Comparison of ENCODE assay signal across 1 cellular context in the genomic region with DNA sequence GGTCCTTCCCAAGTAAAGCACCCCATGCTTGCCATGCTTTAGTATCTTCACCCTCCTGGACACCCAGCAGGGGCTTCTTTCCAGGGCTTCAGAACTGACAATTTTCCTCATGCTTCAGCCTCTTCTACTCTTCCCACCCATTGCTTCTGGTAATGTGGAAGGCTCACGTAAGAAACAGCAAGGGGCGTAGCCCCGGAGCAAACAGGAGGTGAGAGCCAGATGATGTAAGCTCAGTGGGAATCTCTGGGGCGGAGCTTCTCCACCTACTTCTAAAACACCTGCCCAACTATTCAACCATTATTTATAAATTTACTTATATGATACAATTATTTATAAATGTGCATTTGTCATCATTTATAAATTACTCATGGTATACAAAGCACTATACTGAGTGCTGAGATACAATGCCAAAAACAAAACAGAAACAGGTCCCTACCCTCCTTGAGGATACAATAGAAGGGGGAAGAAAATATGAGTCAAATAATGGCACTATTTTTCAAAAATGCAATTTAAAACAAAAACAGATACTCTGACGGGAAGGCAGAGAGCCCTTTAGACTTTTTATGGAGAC.
TF ChIP-seq lines count a peak whose summit lies in the region.

No MANE protein-coding gene starts in this region.

TF ChIP-seq in H1, 55 proteins besides CTCF, POLR2A, EP300 and RAD21 (continued from another document):
- TF ChIP-seq, protein P1, sequence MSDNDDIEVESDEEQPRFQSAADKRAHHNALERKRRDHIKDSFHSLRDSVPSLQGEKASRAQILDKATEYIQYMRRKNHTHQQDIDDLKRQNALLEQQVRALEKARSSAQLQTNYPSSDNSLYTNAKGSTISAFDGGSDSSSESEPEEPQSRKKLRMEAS (IDR thresholded peaks at IDR 0.05): no peak
- TF ChIP-seq RXRA (IDR thresholded peaks at IDR 0.05; ENCODE audit: insufficient read depth, low read depth, low read length): no peak
- TF ChIP-seq KDM4A (IDR thresholded peaks at IDR 0.05; ENCODE audit: low read depth, low read length, severe bottlenecking): no peak
- no peak for TF ChIP-seq TEAD4 (IDR thresholded peaks at IDR 0.05; ENCODE audit: low read depth, low read length)
- TF ChIP-seq KDM1A (IDR thresholded peaks at IDR 0.05; ENCODE audit: borderline replicate concordance, low read length): no peak
- no peak for TF ChIP-seq HDAC2 (IDR thresholded peaks at IDR 0.05; ENCODE audit: borderline replicate concordance in 1 of 2, low read depth in 2 of 2, low read length in 2 of 2)
